In genomic region chr11:30012346-30012745, GRCh38 we compare ENCODE assay signal across 26 cellular contexts. TPM values are rescaled to one million over a fixed set of nuclear protein-coding genes. Genes with fewer than 3 reads are reported as not detected.
"Had no signal": no experiment of that assay in that cellular context is flagged by ENCODE, and none has a peak within 500 bp of the region (broad histone marks: within the 10 kb centered on the region; RNA-seq: fewer than 3 reads in every experiment).

No MANE protein-coding gene starts in this region.

- H3K4me1 Mint-ChIP-seq: immature natural killer cell had no signal

- H3K27ac ChIP-seq: coronary artery, dorsolateral prefrontal cortex, esophagus muscularis mucosa, foreskin keratinocyte, gastroesophageal sphincter, heart left ventricle, hepatocyte, left lung, lower lobe of right lung had no signal

- H2AFZ ChIP-seq: hepatocyte had no signal

- H3K4me1 ChIP-seq: foreskin keratinocyte, left lung had no signal

- H3K79me2 ChIP-seq: hepatocyte had no signal

- H3K9me3 ChIP-seq: esophagus muscularis mucosa, gastroesophageal sphincter, heart left ventricle, left lung, lower lobe of right lung had no signal

- ATAC-seq: foreskin keratinocyte, gastroesophageal sphincter, heart left ventricle, left lung, left ventricle myocardium superior, lower lobe of right lung had no signal

- DNase-seq: cerebellar nuclear complex; dermis blood vessel endothelial cell; dorsolateral prefrontal cortex; effector CD4-positive, alpha-beta T cell; effector memory CD4-positive, alpha-beta T cell; foreskin keratinocyte; hypothalamus; immature natural killer cell; islet precursor cell; kidney; kidney glomerular epithelial cell; left ventricle myocardium superior; lower lobe of right lung; mesenchymal stem cell had no signal

- H3K27ac Mint-ChIP-seq: immature natural killer cell, mesothelial cell of epicardium had no signal

- H3K4me3 Mint-ChIP-seq: immature natural killer cell, mesothelial cell of epicardium had no signal

- H3K9me3 Mint-ChIP-seq: mesothelial cell of epicardium had no signal

- H3K36me3 ChIP-seq: esophagus muscularis mucosa, gastroesophageal sphincter, heart left ventricle, left lung, lower lobe of right lung had no signal

- H3K36me3 Mint-ChIP-seq: immature natural killer cell had no signal

- H3K4me3 ChIP-seq: coronary artery, esophagus muscularis mucosa, gastroesophageal sphincter, heart left ventricle, hepatocyte, left lung, lower lobe of right lung had no signal

- H3K4me2 ChIP-seq: hepatocyte had no signal

RNA-seq across cellular contexts. Expression of gene KCNA4, which starts 4.5 kb away (rescaled TPM):
- total RNA-seq: dermis blood vessel endothelial cell, endothelial cell of umbilical vein, epithelial cell of proximal tubule, fibroblast of villous mesenchyme, foreskin keratinocyte, lung microvascular endothelial cell, mononuclear cell had no signal
